ENCODE assay signal across 20 cellular contexts in genomic region chr3:63824309-63824708, GRCh38. TPM values are rescaled to one million over a fixed set of nuclear protein-coding genes. Genes with fewer than 3 reads are reported as not detected.
DNase-seq lines count a peak whose midpoint lies in the region; ATAC-seq and TF ChIP-seq lines count a peak whose summit lies in the region.
"Had no signal": no experiment of that assay in that cellular context is flagged by ENCODE, and none has a peak within 500 bp of the region (broad histone marks: within the 10 kb centered on the region; RNA-seq: fewer than 3 reads in every experiment).

No MANE protein-coding gene starts in this region.

- peaks cover 9% of the 10 kb centered on the region for H3K4me1 ChIP-seq in PC-3 (ENCODE audit: insufficient read depth, low read length)
- H3K4me1 ChIP-seq in effector memory CD4-positive, alpha-beta T cell (ENCODE audit: control insufficient read depth, insufficient read depth, low read length, poor library complexity, severe bottlenecking): no peaks in the 10 kb centered on the region
- H3K4me1 ChIP-seq: gastrocnemius medialis, parathyroid adenoma, suprapubic skin had no signal

- H3K27ac Mint-ChIP-seq in activated CD4-positive, alpha-beta memory T cell treated with anti-CD3 and anti-CD28 coated beads for 36 hours: no peak overlapping the region
- H3K27ac Mint-ChIP-seq: activated naive CD4-positive, alpha-beta T cell treated with anti-CD3 and anti-CD28 coated beads, Interleukin-2, amount 50 U/mL, for 24 hours had no signal

- no peaks in the 10 kb centered on the region for H3K9me2 ChIP-seq in PC-3 (replicated peaks; ENCODE audit: low read length)

- no peaks in the 10 kb centered on the region for H3K9me3 ChIP-seq in PC-3 (ENCODE audit: low read length)
- no peaks in the 10 kb centered on the region for H3K9me3 ChIP-seq in effector memory CD4-positive, alpha-beta T cell (ENCODE audit: control insufficient read depth, low read length)
- H3K9me3 ChIP-seq: gastrocnemius medialis, suprapubic skin had no signal

- peak; percentile 43 for DNase-seq in Caki2 (ENCODE audit: low read depth)
- DNase-seq in PC-3: peak; percentile 66
- DNase-seq in choroid plexus epithelial cell (ENCODE audit: low read depth): peak; percentile 50
- DNase-seq in kidney epithelial cell (ENCODE audit: low read depth): peak; percentile 19
- no peak for DNase-seq in effector memory CD4-positive, alpha-beta T cell
- no peak for DNase-seq in activated effector memory CD4-positive, alpha-beta T cell treated with anti-CD3 and anti-CD28 coated beads, Interleukin-2, amount 50 U/mL, for 16 hours
- DNase-seq in erythroblast (lab: John Stamatoyannopoulos, UW): no peak
- DNase-seq in activated CD4-positive, alpha-beta memory T cell treated with anti-CD3 and anti-CD28 coated beads for 36 hours: no peak
- DNase-seq: activated CD4-positive, CD25-positive, alpha-beta regulatory T cell; activated CD8-positive, alpha-beta memory T cell treated with anti-CD3 and anti-CD28 coated beads, Interleukin-2, amount 50 U/mL, for 48 hours; gastrocnemius medialis; kidney; NCI-H226; SW 1271 had no signal

- no peaks in the 10 kb centered on the region for H3K79me2 ChIP-seq in PC-3 (ENCODE audit: low read length)
- H3K79me2 ChIP-seq: parathyroid adenoma had no signal

- TF ChIP-seq POLR2A in erythroblast (IDR thresholded peaks at IDR 0.05; ENCODE audit: low read length): no peak

- no peaks in the 10 kb centered on the region for H3K4me1 Mint-ChIP-seq in activated CD4-positive, alpha-beta memory T cell treated with anti-CD3 and anti-CD28 coated beads for 36 hours (ENCODE audit: low read depth)
- H3K4me1 Mint-ChIP-seq: activated naive CD4-positive, alpha-beta T cell treated with anti-CD3 and anti-CD28 coated beads, Interleukin-2, amount 50 U/mL, for 24 hours had no signal

- peak overlapping the region; percentile 76 for H3K27ac ChIP-seq in PC-3 (ENCODE audit: low read length)
- no peak overlapping the region for H3K27ac ChIP-seq in effector memory CD4-positive, alpha-beta T cell (ENCODE audit: insufficient read depth, low read length, poor library complexity, severe bottlenecking)
- H3K27ac ChIP-seq: coronary artery, gastrocnemius medialis, parathyroid adenoma, suprapubic skin had no signal

- ATAC-seq in PC-3: peak; percentile 97
- ATAC-seq: gastrocnemius medialis had no signal

- TF ChIP-seq CTCF in PC-3 (conservative IDR thresholded peaks at IDR 0.05; ENCODE audit: low read depth, low read length) (no peak), choroid plexus epithelial cell (conservative IDR thresholded peaks at IDR 0.05; ENCODE audit: low read depth, low read length) (no peak), kidney epithelial cell (IDR thresholded peaks at IDR 0.05; ENCODE audit: insufficient read depth, low read length, poor library complexity, severe bottlenecking) (no peak)

- BruUV-seq in PC-3 (replicated peaks; lab: Mats Ljungman, UMichigan): no TSS peak

- CTCF ChIA-PET in PC-3 (lab: Charles Lee): interaction anchor here (0.9 kb wide), 1 partner anchor 138 kb away, joined by 4 read pairs; no protein-coding TSS in a partner anchor
- CTCF ChIA-PET in activated CD4-positive, alpha-beta memory T cell treated with anti-CD3 and anti-CD28 coated beads for 36 hours (lab: Charles Lee): interaction anchor here (2.5 kb wide), 1 partner anchor 475 kb away, joined by 7 read pairs; no protein-coding TSS in a partner anchor

- no peaks in the 10 kb centered on the region for H3F3A ChIP-seq in PC-3 (ENCODE audit: low read length, unreplicated experiment)

- H3K36me3 ChIP-seq in PC-3 (ENCODE audit: low read depth, low read length): no peaks in the 10 kb centered on the region
- H3K36me3 ChIP-seq in kidney epithelial cell (ENCODE audit: control insufficient read depth, insufficient read depth, low read length): no peaks in the 10 kb centered on the region
- no peaks in the 10 kb centered on the region for H3K36me3 ChIP-seq in effector memory CD4-positive, alpha-beta T cell (ENCODE audit: control insufficient read depth, insufficient read depth, low read length)

- H3K27me3 Mint-ChIP-seq in activated CD4-positive, alpha-beta memory T cell treated with anti-CD3 and anti-CD28 coated beads for 36 hours: no peaks in the 10 kb centered on the region
- H3K27me3 Mint-ChIP-seq: activated naive CD4-positive, alpha-beta T cell treated with anti-CD3 and anti-CD28 coated beads, Interleukin-2, amount 50 U/mL, for 24 hours had no signal

- no peak overlapping the region for H3K4me3 ChIP-seq in PC-3 (ENCODE audit: low read length)
- H3K4me3 ChIP-seq in choroid plexus epithelial cell (ENCODE audit: low read depth, low read length): no peak overlapping the region
- no peak overlapping the region for H3K4me3 ChIP-seq in kidney epithelial cell (ENCODE audit: low read depth, low read length)
- no peak overlapping the region for H3K4me3 ChIP-seq in effector memory CD4-positive, alpha-beta T cell (ENCODE audit: insufficient read depth, low read depth, low read length, poor library complexity, severe bottlenecking)
- H3K4me3 ChIP-seq: coronary artery, gastrocnemius medialis, suprapubic skin had no signal

- POLR2A ChIA-PET in PC-3 (lab: Charles Lee; ENCODE audit: unreplicated experiment): interaction anchor here (0.6 kb wide), 1 partner anchor 187 kb away, joined by 3 read pairs; no protein-coding TSS in a partner anchor
- POLR2A ChIA-PET in activated CD4-positive, alpha-beta memory T cell treated with anti-CD3 and anti-CD28 coated beads for 36 hours (lab: Charles Lee): no interaction called here

- intact Hi-C loops in PC-3 (cut with micrococcal nuclease): loop anchor here (5.0 kb wide), 1 partner anchor 88 kb away; the partner anchor contains the start of gene SCAANT1
- intact Hi-C loops in activated CD4-positive, alpha-beta memory T cell treated with anti-CD3 and anti-CD28 coated beads for 36 hours (cut with micrococcal nuclease): no loop called here

- H3K4me2 ChIP-seq in PC-3 (ENCODE audit: low read length): peak overlapping the region; percentile 22; the same call in 1 of the 2 replicates

- H3K9ac ChIP-seq in PC-3 (ENCODE audit: low read length): peak overlapping the region; percentile 27; the same call in 1 of the 2 replicates
- H3K9ac ChIP-seq: parathyroid adenoma had no signal

- H3K36me3 Mint-ChIP-seq in activated CD4-positive, alpha-beta memory T cell treated with anti-CD3 and anti-CD28 coated beads for 36 hours: peaks cover 5% of the 10 kb centered on the region

- no peaks in the 10 kb centered on the region for H3K9me3 Mint-ChIP-seq in activated CD4-positive, alpha-beta memory T cell treated with anti-CD3 and anti-CD28 coated beads for 36 hours
- H3K9me3 Mint-ChIP-seq: activated naive CD4-positive, alpha-beta T cell treated with anti-CD3 and anti-CD28 coated beads, Interleukin-2, amount 50 U/mL, for 24 hours had no signal

- H4K20me1 ChIP-seq in PC-3 (ENCODE audit: low read length): no peaks in the 10 kb centered on the region

- H2AFZ ChIP-seq in PC-3 (ENCODE audit: low read length): no peak overlapping the region
- H2AFZ ChIP-seq: parathyroid adenoma had no signal

- no peak overlapping the region for H3K4me3 Mint-ChIP-seq in activated CD4-positive, alpha-beta memory T cell treated with anti-CD3 and anti-CD28 coated beads for 36 hours
- H3K4me3 Mint-ChIP-seq: activated naive CD4-positive, alpha-beta T cell treated with anti-CD3 and anti-CD28 coated beads, Interleukin-2, amount 50 U/mL, for 24 hours had no signal

- H3K27me3 ChIP-seq in PC-3 (ENCODE audit: low read length) (no peaks in the 10 kb centered on the region), kidney epithelial cell (ENCODE audit: control insufficient read depth, insufficient read depth, low read length) (no peaks in the 10 kb centered on the region)
- no peaks in the 10 kb centered on the region for H3K27me3 ChIP-seq in effector memory CD4-positive, alpha-beta T cell (replicated peaks; ENCODE audit: control insufficient read depth, insufficient read depth, low read length, poor library complexity, severe bottlenecking)
- H3K27me3 ChIP-seq: gastrocnemius medialis, suprapubic skin had no signal

- in situ Hi-C loops in Caki2 (cut with HindIII; ENCODE audit: low pct_unique_long_range_greater_than_20kb, low sequenced_read_pairs): no loop called here

RNA-seq across cellular contexts. Expression of gene C3orf49, which starts 5.2 kb away (rescaled TPM):
- not detected in 2 replicates for total RNA-seq in Caki2 (2014; rRNA removed; shearing (Covaris generic); ENCODE audit: low replicate concordance)
- total RNA-seq in PC-3 (2014; rRNA removed) (not detected in 2 replicates), kidney epithelial cell (not detected in 2 replicates)
- not detected for total RNA-seq in activated CD4-positive, alpha-beta memory T cell treated with anti-CD3 and anti-CD28 coated beads for 36 hours
- total RNA-seq: gastrocnemius medialis, HT-29, kidney, mucosa of gallbladder, suprapubic skin had no signal

RNA-seq across cellular contexts. Expression of gene THOC7, which starts 39.3 kb away (rescaled TPM):
- 87.3 and 102 TPM in 2 replicates for total RNA-seq in Caki2 (2014; rRNA removed; shearing (Covaris generic); ENCODE audit: low replicate concordance)
- total RNA-seq in PC-3 (2014; rRNA removed) (26.7 and 41.8 TPM in 2 replicates), kidney epithelial cell (59.5 and 66.7 TPM in 2 replicates)
- 10 to 100 TPM; 85.2 to 88.9 TPM for total RNA-seq in activated CD4-positive, alpha-beta memory T cell treated with anti-CD3 and anti-CD28 coated beads for 36 hours

RNA-seq across cellular contexts. Expression of gene ATXN7, which starts 39.4 kb away (rescaled TPM):
- total RNA-seq in Caki2 (2014; rRNA removed; shearing (Covaris generic); ENCODE audit: low replicate concordance): 2.3 and 5.9 TPM in 2 replicates
- 3.6 and 6.3 TPM in 2 replicates for total RNA-seq in PC-3 (2014; rRNA removed)
- 12.3 TPM in 2 replicates for total RNA-seq in kidney epithelial cell
- total RNA-seq in activated CD4-positive, alpha-beta memory T cell treated with anti-CD3 and anti-CD28 coated beads for 36 hours: 10 to 100 TPM; 26.3 to 29.4 TPM

Comparison
In these comparisons a context has a peak if more than half of its experiments do, and no peak if none do; other contexts are left out.
1. DNase-seq: peak in Caki2 (single experiment), PC-3 (single experiment), choroid plexus epithelial cell (single experiment) and kidney epithelial cell (single experiment); none in effector memory CD4-positive, alpha-beta T cell (0 of 3), activated effector memory CD4-positive, alpha-beta T cell treated with anti-CD3 and anti-CD28 coated beads, Interleukin-2, amount 50 U/mL, for 16 hours (single experiment), erythroblast (0 of 2) and activated CD4-positive, alpha-beta memory T cell treated with anti-CD3 and anti-CD28 coated beads for 36 hours (single experiment).